ENCODE assay signal across 8 cellular contexts in genomic region chr4:70768301-70768948, GRCh38.
"Had no signal": no experiment of that assay in that cellular context is flagged by ENCODE, and none has a peak within 500 bp of the region (broad histone marks: within the 10 kb centered on the region; RNA-seq: fewer than 3 reads in every experiment).

No MANE protein-coding gene starts in this region.

- H3K4me3 ChIP-seq: dorsolateral prefrontal cortex, heart right ventricle, left lung, stomach had no signal

- H3K27me3 ChIP-seq: dorsolateral prefrontal cortex, heart right ventricle, left lung, stomach had no signal

- DNase-seq: activated CD4-positive, alpha-beta T cell treated with anti-CD3 and anti-CD28 coated beads, Interleukin-2, amount 10 ng/mL, durations not matched to agents 24 days and 14 days; activated T-cell treated with anti-CD3 and anti-CD28 coated beads for 4 hours; dorsolateral prefrontal cortex; heart right ventricle; islet precursor cell; left lung; stimulated activated CD4-positive, alpha-beta T cell treated with anti-CD3 and anti-CD28 coated beads, Interleukin-4, amount 100 ng/mL, for 4 hours; stomach had no signal

- H3K4me1 ChIP-seq: left lung, stomach had no signal

- H3K9me3 ChIP-seq: heart right ventricle, left lung, stomach had no signal
